ENCODE assay signal across 13 cellular contexts in the genomic region with DNA sequence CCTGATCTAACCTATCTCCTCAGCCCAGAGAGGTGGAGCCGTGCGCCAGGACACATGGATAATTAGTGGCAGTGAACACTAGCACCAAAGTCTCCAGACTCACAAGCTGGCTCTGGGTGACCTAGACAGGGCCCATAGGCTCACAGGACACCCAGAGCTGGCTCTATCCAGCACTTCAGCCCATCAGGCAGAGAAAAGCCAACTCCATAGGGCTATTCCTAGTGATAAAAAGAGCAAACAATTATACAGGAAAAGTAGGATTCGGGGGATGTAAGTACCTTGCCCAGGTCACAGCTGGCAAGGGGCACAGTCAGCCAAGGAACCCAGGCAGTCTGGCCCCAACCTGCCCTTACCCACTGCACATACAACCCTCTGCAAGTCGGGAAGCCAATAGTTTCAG.
"Had no signal": no experiment of that assay in that cellular context is flagged by ENCODE, and none has a peak within 500 bp of the region (broad histone marks: within the 10 kb centered on the region; RNA-seq: fewer than 3 reads in every experiment).

No MANE protein-coding gene starts in this region.

- H3K4me3 Mint-ChIP-seq: activated B cell treated with CpG ODN at 0.5 μM for 24 hours; activated CD4-positive, alpha-beta T cell treated with anti-CD3 and anti-CD28 coated beads, Interleukin-2, amount 10 ng/mL, durations not matched to agents 7 days and 5 days; activated naive CD4-positive, alpha-beta T cell treated with anti-CD3 and anti-CD28 coated beads for 36 hours; activated T-helper 17 cell treated with anti-CD3 and anti-CD28 coated beads, Interleukin-2, amount 50 U/mL, for 72 hours; stimulated activated effector memory CD8-positive, alpha-beta T cell treated with anti-CD3 and anti-CD28 coated beads, Interleukin-12 subunit alpha, Interleukin-12 subunit beta, amount 100 ng/mL, for 72 hours had no signal

- H3K27ac Mint-ChIP-seq: activated B cell treated with CpG ODN at 0.5 μM for 24 hours; activated CD4-positive, alpha-beta T cell treated with anti-CD3 and anti-CD28 coated beads, Interleukin-2, amount 10 ng/mL, durations not matched to agents 7 days and 5 days; activated naive CD4-positive, alpha-beta T cell treated with anti-CD3 and anti-CD28 coated beads for 36 hours; activated T-helper 17 cell treated with anti-CD3 and anti-CD28 coated beads, Interleukin-2, amount 50 U/mL, for 72 hours; stimulated activated effector memory CD8-positive, alpha-beta T cell treated with anti-CD3 and anti-CD28 coated beads, Interleukin-12 subunit alpha, Interleukin-12 subunit beta, amount 100 ng/mL, for 72 hours had no signal

- H3K4me1 Mint-ChIP-seq: activated B cell treated with CpG ODN at 0.5 μM for 24 hours; activated CD4-positive, alpha-beta T cell treated with anti-CD3 and anti-CD28 coated beads, Interleukin-2, amount 10 ng/mL, durations not matched to agents 7 days and 5 days; activated T-helper 17 cell treated with anti-CD3 and anti-CD28 coated beads, Interleukin-2, amount 50 U/mL, for 72 hours; stimulated activated effector memory CD8-positive, alpha-beta T cell treated with anti-CD3 and anti-CD28 coated beads, Interleukin-12 subunit alpha, Interleukin-12 subunit beta, amount 100 ng/mL, for 72 hours had no signal

- H3K4me3 ChIP-seq: smooth muscle cell had no signal

- H3K27me3 Mint-ChIP-seq: activated B cell treated with CpG ODN at 0.5 μM for 24 hours; activated CD4-positive, alpha-beta T cell treated with anti-CD3 and anti-CD28 coated beads, Interleukin-2, amount 10 ng/mL, durations not matched to agents 7 days and 5 days had no signal

- H3K36me3 Mint-ChIP-seq: stimulated activated effector memory CD8-positive, alpha-beta T cell treated with anti-CD3 and anti-CD28 coated beads, Interleukin-12 subunit alpha, Interleukin-12 subunit beta, amount 100 ng/mL, for 72 hours had no signal

- ATAC-seq: activated T-helper 17 cell treated with anti-CD3 and anti-CD28 coated beads, Interleukin-2, amount 50 U/mL, for 72 hours; left lobe of liver; stimulated activated effector memory CD8-positive, alpha-beta T cell treated with anti-CD3 and anti-CD28 coated beads, Interleukin-12 subunit alpha, Interleukin-12 subunit beta, amount 100 ng/mL, for 72 hours had no signal

- DNase-seq: activated B cell treated with CpG ODN at 0.5 μM for 24 hours; activated CD4-positive, alpha-beta T cell treated with anti-CD3 and anti-CD28 coated beads, Interleukin-2, amount 10 ng/mL, durations not matched to agents 7 days and 5 days; activated naive CD4-positive, alpha-beta T cell treated with anti-CD3 and anti-CD28 coated beads for 36 hours; activated T-cell treated with anti-CD3 and anti-CD28 coated beads for 4 hours; caudate nucleus; cortex of kidney; effector CD8-positive, alpha-beta T cell; substantia nigra; T-helper 2 cell had no signal

- H3K4me2 ChIP-seq: smooth muscle cell had no signal
